In the genomic region with DNA sequence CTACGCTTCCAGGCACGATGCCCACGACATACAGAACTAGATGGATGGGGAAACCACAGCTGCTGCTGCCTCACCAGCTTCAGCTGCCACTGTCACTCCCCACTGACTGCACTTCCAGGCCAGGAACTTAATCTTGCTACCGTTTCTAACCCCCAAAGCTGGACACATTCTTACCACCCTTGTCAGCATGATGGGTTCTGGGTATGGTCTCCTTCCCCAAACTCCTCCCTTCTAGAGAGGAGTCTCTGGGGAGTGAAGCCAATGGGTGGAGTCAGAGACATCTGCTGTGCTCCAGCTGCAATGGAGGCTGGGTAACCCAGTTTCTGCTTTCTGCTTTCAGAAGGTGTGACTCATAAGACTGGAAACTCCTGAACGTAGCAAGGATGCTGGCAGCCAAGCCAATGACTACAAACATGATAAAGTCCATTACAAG, we compare ENCODE assay signal across 9 cellular contexts.
A peak's percentile ranks its signal among the peaks of the same experiment; 100 is the strongest.
DNase-seq lines count a peak whose midpoint lies in the region; ATAC-seq, FAIRE-seq and TF ChIP-seq lines count a peak whose summit lies in the region.
"Had no signal": no experiment of that assay in that cellular context is flagged by ENCODE, and none has a peak within 500 bp of the region (broad histone marks: within the 10 kb centered on the region; RNA-seq: fewer than 3 reads in every experiment).

No MANE protein-coding gene starts in this region.

- H4K20me1 ChIP-seq in SK-N-SH (ENCODE audit: insufficient read depth) = no peaks in the 10 kb centered on the region

- no peaks in the 10 kb centered on the region for H3F3A ChIP-seq in SK-N-SH (replicated peaks; ENCODE audit: insufficient read depth)

- H3K4me3 ChIP-seq in SK-N-SH (ENCODE audit: low read depth in 2 of 2, low read length in 1 of 2) = no peak overlapping the region
- H3K4me3 ChIP-seq: thoracic aorta had no signal

- DNase-seq in CD14-positive monocyte (ENCODE audit: low spot score) = peak; percentile 87
- DNase-seq in SK-N-SH = no peak
- peak; percentile 73 for DNase-seq in left cardiac atrium
- peak; percentile 68 for DNase-seq in superior temporal gyrus (ENCODE audit: extremely low spot score)
- no peak for DNase-seq in D721Med (ENCODE audit: insufficient read length, low spot score)
- DNase-seq in activated gamma-delta T cell treated with Interleukin-2 at 50 U/mL for 16 hours = no peak

- no peaks in the 10 kb centered on the region for H3K36me3 ChIP-seq in SK-N-SH (replicated peaks in 1 of 2; ENCODE audit: control insufficient read depth in 1 of 2, insufficient read depth in 2 of 2, low read length in 1 of 2)
- H3K36me3 ChIP-seq: thoracic aorta had no signal

- no peak for TF ChIP-seq RAD21 in SK-N-SH (IDR thresholded peaks at IDR 0.05; ENCODE audit: low read length)

- intact Hi-C loops in CD14-positive monocyte (cut with micrococcal nuclease) = no loop called here
- intact Hi-C loops in left cardiac atrium (cut with DNase I) = no loop called here

- CTCF ChIA-PET in SK-N-SH (lab: Yijun Ruan, JAX) = interaction anchor here (0.6 to 7.8 kb wide), 7 partner anchors 19 to 598 kb away, joined by 3 to 57 read pairs (median 3); no protein-coding TSS in a partner anchor

- no peak overlapping the region for H3K9ac ChIP-seq in SK-N-SH

- H2AFZ ChIP-seq in SK-N-SH (ENCODE audit: low read depth) = no peak overlapping the region; the same call in 1 of the 2 replicates

- POLR2A ChIA-PET in SK-N-SH (lab: Yijun Ruan, JAX) = no interaction called here

- H3K4me3 Mint-ChIP-seq in CD14-positive monocyte = peak overlapping the region in 1 of 2 donors; percentile 31

- TF ChIP-seq EP300 in SK-N-SH (IDR thresholded peaks at IDR 0.05; ENCODE audit: borderline replicate concordance in 1 of 2, low read depth in 1 of 2, low read length in 1 of 2) = no peak

- H3K9me3 Mint-ChIP-seq in CD14-positive monocyte = peaks cover 5 to 9% (median 6%) of the 10 kb centered on the region in 7 donors

- H3K9me2 ChIP-seq in SK-N-SH = no peaks in the 10 kb centered on the region

- no peak overlapping the region for H3K4me2 ChIP-seq in SK-N-SH

- peaks cover 0 to 27% of the 10 kb centered on the region in 2 experiments; a peak in 1 of 4 replicates for H3K4me1 ChIP-seq in SK-N-SH (ENCODE audit: control insufficient read depth in 1 of 2, insufficient read depth in 2 of 2, low read depth in 1 of 2, low read length in 1 of 2)

- WGBS in SK-N-SH (ENCODE audit: low lambda C conversion rate) = 46% methylated on average over 5 of the region's 5 CpGs

- H3K27me3 Mint-ChIP-seq in CD14-positive monocyte (ENCODE audit: low read depth in 3 of 3) = peaks cover 3 to 19% (median 10%) of the 10 kb centered on the region in 3 donors

- no peak for FAIRE-seq in D721Med (lab: Jason Lieb, UNC)

- ATAC-seq in GM19035 (IDR thresholded peaks at IDR 0.05; ENCODE audit: unreplicated experiment) (peak; percentile 82), HG03135 (IDR thresholded peaks at IDR 0.05; ENCODE audit: unreplicated experiment) (peak; percentile 80), left cardiac atrium (peak; percentile 55 to 95)

- no peaks in the 10 kb centered on the region; the same call in 1 of the 2 replicates for H3K27me3 ChIP-seq in SK-N-SH (ENCODE audit: insufficient read depth)

- no peaks in the 10 kb centered on the region for H3K9me3 ChIP-seq in SK-N-SH
- H3K9me3 ChIP-seq: thoracic aorta had no signal

- peak overlapping the region; percentile 92 to 98 (median 94) for H3K27ac Mint-ChIP-seq in CD14-positive monocyte

- no peaks in the 10 kb centered on the region for H3K79me2 ChIP-seq in SK-N-SH (ENCODE audit: insufficient read depth)

- H3K36me3 Mint-ChIP-seq in CD14-positive monocyte = peaks cover 0 to 3% of the 10 kb centered on the region in 2 donors

- no peak overlapping the region for H3K27ac ChIP-seq in SK-N-SH (ENCODE audit: low read depth in 2 of 2, low read length in 1 of 2)
- H3K27ac ChIP-seq: thoracic aorta had no signal

- TF ChIP-seq CTCF in CD14-positive monocyte (IDR thresholded peaks at IDR 0.05) (no peak), SK-N-SH (IDR thresholded peaks at IDR 0.05) (no peak), D721Med (IDR thresholded peaks at IDR 0.05; ENCODE audit: insufficient read depth, missing control alignments) (no peak)

- peaks cover 45% of the 10 kb centered on the region for H3K4me1 Mint-ChIP-seq in CD14-positive monocyte

TF ChIP-seq in SK-N-SH, 30 proteins besides CTCF, POLR2A, EP300 and RAD21 (continues in another document):
- TF ChIP-seq, protein P1, sequence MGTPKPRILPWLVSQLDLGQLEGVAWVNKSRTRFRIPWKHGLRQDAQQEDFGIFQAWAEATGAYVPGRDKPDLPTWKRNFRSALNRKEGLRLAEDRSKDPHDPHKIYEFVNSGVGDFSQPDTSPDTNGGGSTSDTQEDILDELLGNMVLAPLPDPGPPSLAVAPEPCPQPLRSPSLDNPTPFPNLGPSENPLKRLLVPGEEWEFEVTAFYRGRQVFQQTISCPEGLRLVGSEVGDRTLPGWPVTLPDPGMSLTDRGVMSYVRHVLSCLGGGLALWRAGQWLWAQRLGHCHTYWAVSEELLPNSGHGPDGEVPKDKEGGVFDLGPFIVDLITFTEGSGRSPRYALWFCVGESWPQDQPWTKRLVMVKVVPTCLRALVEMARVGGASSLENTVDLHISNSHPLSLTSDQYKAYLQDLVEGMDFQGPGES (IDR thresholded peaks at IDR 0.05; ENCODE audit: low read depth, low read length) = no peak
- TF ChIP-seq NFIC (IDR thresholded peaks at IDR 0.05; ENCODE audit: borderline replicate concordance) (no peak), JUND (IDR thresholded peaks at IDR 0.05) (peak; percentile 20; the same call in 1 of the 2 replicates), FOSL2 (IDR thresholded peaks at IDR 0.05; ENCODE audit: borderline replicate concordance, low read depth) (peak; percentile 47; the same call in 1 of the 2 replicates), SIN3A (IDR thresholded peaks at IDR 0.05; ENCODE audit: borderline replicate concordance, low read depth, low read length) (no peak), TEAD4 (IDR thresholded peaks at IDR 0.05; ENCODE audit: borderline replicate concordance, insufficient read depth) (no peak), GABPA (IDR thresholded peaks at IDR 0.05; ENCODE audit: low read depth) (no peak), FOXJ3 (CRISPR knock-in tag; IDR thresholded peaks at IDR 0.05) (no peak), RFX5 (IDR thresholded peaks at IDR 0.05; ENCODE audit: low read length) (no peak)
- TF ChIP-seq, protein P2, sequence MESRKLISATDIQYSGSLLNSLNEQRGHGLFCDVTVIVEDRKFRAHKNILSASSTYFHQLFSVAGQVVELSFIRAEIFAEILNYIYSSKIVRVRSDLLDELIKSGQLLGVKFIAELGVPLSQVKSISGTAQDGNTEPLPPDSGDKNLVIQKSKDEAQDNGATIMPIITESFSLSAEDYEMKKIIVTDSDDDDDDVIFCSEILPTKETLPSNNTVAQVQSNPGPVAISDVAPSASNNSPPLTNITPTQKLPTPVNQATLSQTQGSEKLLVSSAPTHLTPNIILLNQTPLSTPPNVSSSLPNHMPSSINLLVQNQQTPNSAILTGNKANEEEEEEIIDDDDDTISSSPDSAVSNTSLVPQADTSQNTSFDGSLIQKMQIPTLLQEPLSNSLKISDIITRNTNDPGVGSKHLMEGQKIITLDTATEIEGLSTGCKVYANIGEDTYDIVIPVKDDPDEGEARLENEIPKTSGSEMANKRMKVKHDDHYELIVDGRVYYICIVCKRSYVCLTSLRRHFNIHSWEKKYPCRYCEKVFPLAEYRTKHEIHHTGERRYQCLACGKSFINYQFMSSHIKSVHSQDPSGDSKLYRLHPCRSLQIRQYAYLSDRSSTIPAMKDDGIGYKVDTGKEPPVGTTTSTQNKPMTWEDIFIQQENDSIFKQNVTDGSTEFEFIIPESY (IDR thresholded peaks at IDR 0.05; ENCODE audit: borderline replicate concordance, low read depth) = no peak
- TF ChIP-seq, protein P3, sequence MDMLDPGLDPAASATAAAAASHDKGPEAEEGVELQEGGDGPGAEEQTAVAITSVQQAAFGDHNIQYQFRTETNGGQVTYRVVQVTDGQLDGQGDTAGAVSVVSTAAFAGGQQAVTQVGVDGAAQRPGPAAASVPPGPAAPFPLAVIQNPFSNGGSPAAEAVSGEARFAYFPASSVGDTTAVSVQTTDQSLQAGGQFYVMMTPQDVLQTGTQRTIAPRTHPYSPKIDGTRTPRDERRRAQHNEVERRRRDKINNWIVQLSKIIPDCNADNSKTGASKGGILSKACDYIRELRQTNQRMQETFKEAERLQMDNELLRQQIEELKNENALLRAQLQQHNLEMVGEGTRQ (IDR thresholded peaks at IDR 0.05; ENCODE audit: borderline replicate concordance, low read depth, low read length) = no peak
- TF ChIP-seq, protein P4, sequence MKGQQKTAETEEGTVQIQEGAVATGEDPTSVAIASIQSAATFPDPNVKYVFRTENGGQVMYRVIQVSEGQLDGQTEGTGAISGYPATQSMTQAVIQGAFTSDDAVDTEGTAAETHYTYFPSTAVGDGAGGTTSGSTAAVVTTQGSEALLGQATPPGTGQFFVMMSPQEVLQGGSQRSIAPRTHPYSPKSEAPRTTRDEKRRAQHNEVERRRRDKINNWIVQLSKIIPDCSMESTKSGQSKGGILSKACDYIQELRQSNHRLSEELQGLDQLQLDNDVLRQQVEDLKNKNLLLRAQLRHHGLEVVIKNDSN (IDR thresholded peaks at IDR 0.05; ENCODE audit: borderline replicate concordance, low read depth) = no peak
- TF ChIP-seq, protein P5, sequence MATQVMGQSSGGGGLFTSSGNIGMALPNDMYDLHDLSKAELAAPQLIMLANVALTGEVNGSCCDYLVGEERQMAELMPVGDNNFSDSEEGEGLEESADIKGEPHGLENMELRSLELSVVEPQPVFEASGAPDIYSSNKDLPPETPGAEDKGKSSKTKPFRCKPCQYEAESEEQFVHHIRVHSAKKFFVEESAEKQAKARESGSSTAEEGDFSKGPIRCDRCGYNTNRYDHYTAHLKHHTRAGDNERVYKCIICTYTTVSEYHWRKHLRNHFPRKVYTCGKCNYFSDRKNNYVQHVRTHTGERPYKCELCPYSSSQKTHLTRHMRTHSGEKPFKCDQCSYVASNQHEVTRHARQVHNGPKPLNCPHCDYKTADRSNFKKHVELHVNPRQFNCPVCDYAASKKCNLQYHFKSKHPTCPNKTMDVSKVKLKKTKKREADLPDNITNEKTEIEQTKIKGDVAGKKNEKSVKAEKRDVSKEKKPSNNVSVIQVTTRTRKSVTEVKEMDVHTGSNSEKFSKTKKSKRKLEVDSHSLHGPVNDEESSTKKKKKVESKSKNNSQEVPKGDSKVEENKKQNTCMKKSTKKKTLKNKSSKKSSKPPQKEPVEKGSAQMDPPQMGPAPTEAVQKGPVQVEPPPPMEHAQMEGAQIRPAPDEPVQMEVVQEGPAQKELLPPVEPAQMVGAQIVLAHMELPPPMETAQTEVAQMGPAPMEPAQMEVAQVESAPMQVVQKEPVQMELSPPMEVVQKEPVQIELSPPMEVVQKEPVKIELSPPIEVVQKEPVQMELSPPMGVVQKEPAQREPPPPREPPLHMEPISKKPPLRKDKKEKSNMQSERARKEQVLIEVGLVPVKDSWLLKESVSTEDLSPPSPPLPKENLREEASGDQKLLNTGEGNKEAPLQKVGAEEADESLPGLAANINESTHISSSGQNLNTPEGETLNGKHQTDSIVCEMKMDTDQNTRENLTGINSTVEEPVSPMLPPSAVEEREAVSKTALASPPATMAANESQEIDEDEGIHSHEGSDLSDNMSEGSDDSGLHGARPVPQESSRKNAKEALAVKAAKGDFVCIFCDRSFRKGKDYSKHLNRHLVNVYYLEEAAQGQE (IDR thresholded peaks at IDR 0.05; ENCODE audit: low read depth, low read length) = no peak

Comparison
In these comparisons a context has a peak if more than half of its experiments do, and no peak if none do; other contexts are left out.
1. DNase-seq: peak in CD14-positive monocyte (single experiment), left cardiac atrium (single experiment) and superior temporal gyrus (single experiment); none in SK-N-SH (single experiment), D721Med (single experiment) and activated gamma-delta T cell treated with Interleukin-2 at 50 U/mL for 16 hours (single experiment).
2. Peak in every context shown above with its lines, with median percentiles within 50 percentile points of each other: ATAC-seq.